ENCODE assay signal across 1 cellular context in the genomic region with DNA sequence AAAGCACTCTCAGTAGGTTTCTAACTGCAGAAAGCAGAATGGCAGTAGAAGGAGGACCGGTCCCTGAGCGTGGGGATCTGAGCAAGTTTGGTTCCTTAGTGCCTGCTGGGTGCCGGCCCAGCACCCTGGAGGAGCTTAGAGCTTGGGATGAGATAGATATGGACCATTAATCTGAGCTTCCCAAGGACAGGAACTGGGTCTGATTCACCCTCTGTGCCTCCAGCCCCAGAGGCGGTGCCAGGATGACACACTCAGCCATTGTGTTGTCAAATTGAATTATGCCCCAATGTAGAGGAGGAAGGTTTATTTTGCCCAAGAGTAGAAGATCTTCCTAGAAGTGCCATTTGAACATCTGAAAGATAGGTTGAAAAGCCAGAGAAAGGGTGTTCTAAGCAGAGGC.
TF ChIP-seq lines count a peak whose summit lies in the region.

No MANE protein-coding gene starts in this region.

TF ChIP-seq in IMR-90, 13 proteins besides CTCF, POLR2A, EP300 and RAD21:
- TF ChIP-seq BHLHE40 (IDR thresholded peaks at IDR 0.05; ENCODE audit: low read depth, low read length) (no peak), CHD1 (IDR thresholded peaks at IDR 0.05; ENCODE audit: low read depth, low read length) (no peak), MAFK (IDR thresholded peaks at IDR 0.05; ENCODE audit: low read depth, low read length) (no peak), MXI1 (IDR thresholded peaks at IDR 0.05; ENCODE audit: borderline replicate concordance, low read depth, low read length) (no peak), CEBPB (IDR thresholded peaks at IDR 0.05; ENCODE audit: low read depth, low read length) (no peak), NFE2L2 (IDR thresholded peaks at IDR 0.05; ENCODE audit: low read depth, low read length) (no peak), RFX5 (IDR thresholded peaks at IDR 0.05; ENCODE audit: low read depth, low read length) (no peak), MAZ (IDR thresholded peaks at IDR 0.05; ENCODE audit: borderline replicate concordance, low read depth, low read length) (no peak)
- TF ChIP-seq, protein P1, sequence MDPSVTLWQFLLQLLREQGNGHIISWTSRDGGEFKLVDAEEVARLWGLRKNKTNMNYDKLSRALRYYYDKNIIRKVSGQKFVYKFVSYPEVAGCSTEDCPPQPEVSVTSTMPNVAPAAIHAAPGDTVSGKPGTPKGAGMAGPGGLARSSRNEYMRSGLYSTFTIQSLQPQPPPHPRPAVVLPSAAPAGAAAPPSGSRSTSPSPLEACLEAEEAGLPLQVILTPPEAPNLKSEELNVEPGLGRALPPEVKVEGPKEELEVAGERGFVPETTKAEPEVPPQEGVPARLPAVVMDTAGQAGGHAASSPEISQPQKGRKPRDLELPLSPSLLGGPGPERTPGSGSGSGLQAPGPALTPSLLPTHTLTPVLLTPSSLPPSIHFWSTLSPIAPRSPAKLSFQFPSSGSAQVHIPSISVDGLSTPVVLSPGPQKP (IDR thresholded peaks at IDR 0.05; ENCODE audit: borderline replicate concordance, low read depth, low read length) = no peak
